ENCODE assay signal across 8 cellular contexts in the genomic region with DNA sequence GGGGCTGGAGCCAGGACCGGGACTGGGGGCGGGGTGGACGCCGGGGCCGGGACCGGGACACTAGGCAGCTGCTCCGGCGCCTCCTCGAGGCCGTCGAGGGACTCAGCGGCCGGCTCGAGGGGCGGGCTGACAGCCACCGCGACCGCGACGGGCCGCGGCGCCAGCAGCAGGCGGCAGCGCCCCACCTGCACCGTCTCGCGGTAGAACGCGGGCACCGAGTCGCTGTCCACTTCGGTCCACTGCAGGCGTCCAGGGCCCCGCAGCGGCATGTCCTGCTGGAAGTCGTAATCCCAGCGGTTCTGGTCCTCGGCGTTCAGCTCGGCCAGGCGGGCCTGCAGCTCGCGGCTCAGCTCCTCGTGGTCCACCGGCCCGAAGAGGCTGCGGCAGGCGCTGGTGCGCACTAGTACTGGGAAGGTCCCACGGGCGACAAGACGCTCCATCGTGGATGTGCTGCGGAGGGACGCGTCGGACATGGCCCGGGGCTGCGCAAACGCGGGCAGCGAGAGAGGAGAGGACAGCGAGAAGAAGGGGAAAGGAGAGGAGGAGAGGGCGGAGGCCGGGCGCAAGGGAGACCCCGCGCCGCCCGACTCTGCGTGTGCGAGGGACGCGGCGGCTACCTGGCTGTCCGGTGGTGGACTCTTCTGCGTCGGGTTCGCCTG. TPM values are rescaled to one million over a fixed set of nuclear protein-coding genes. Genes with fewer than 3 reads are reported as not detected.
DNase-seq lines count a peak whose midpoint lies in the region; ATAC-seq and TF ChIP-seq lines count a peak whose summit lies in the region.

No MANE protein-coding gene starts in this region.

- intact Hi-C loops in activated B cell treated with CpG ODN at 0.5 μM for 24 hours (cut with micrococcal nuclease) = loop anchor here (1.0 to 10.0 kb wide), 5 partner anchors 93 to 690 kb away; partner anchors contain the start of genes CARS1, TRPM5 and TSSC4
- intact Hi-C loops in naive thymus-derived CD4-positive, alpha-beta T cell (cut with micrococcal nuclease) = loop anchor here (1.0 to 10.0 kb wide), 13 partner anchors 17 to 583 kb away; partner anchors contain the start of genes NAP1L4 (in 2 of the 2), C11orf21 (in 1 of the 2), CARS1 (in 1 of the 2) and CD81 (in 1 of the 2)

- peaks cover 9% of the 10 kb centered on the region for H3K27me3 Mint-ChIP-seq in activated B cell treated with CpG ODN at 0.5 μM for 24 hours
- H3K27me3 Mint-ChIP-seq in naive thymus-derived CD4-positive, alpha-beta T cell = peaks cover 0 to 47% (median 0%) of the 10 kb centered on the region in 5 donors

- H3K4me3 ChIP-seq in HUES6 (ENCODE audit: low read depth, low read length) (peak overlapping the region; percentile 68), fibroblast of mammary gland (ENCODE audit: control insufficient read depth, low read depth, low read length) (peak overlapping the region; percentile 34)
- H3K4me3 ChIP-seq in naive thymus-derived CD4-positive, alpha-beta T cell (ENCODE audit: low read length) = peak overlapping the region; percentile 75

- H3K27ac Mint-ChIP-seq in activated B cell treated with CpG ODN at 0.5 μM for 24 hours = no peak overlapping the region
- peak overlapping the region in 6 of 9 donors; percentile 26 to 93 (median 70) for H3K27ac Mint-ChIP-seq in naive thymus-derived CD4-positive, alpha-beta T cell

- POLR2A ChIA-PET in activated B cell treated with CpG ODN at 0.5 μM for 24 hours (lab: Charles Lee) = interaction anchor here (0.9 to 1.6 kb wide), 2 partner anchors 17 to 351 kb away, joined by 3 to 7 read pairs; a partner anchor contains a TSS
- POLR2A ChIA-PET in naive thymus-derived CD4-positive, alpha-beta T cell (lab: Charles Lee) = interaction anchor here (1.3 kb wide), 1 partner anchor 353 kb away, joined by 5 read pairs; no protein-coding TSS in a partner anchor

- DNase-seq in DMS153 treated with DMSO at 0.1 percent for 48 hours (lab: John Stamatoyannopoulos, UW; ENCODE audit: unreplicated experiment) (peak; percentile 33), DMS153 (lab: John Stamatoyannopoulos, UW) (no peak), activated B cell treated with CpG ODN at 0.5 μM for 24 hours (peak; percentile 50), fibroblast of mammary gland (ENCODE audit: low read depth) (peak; percentile 16)
- DNase-seq in naive thymus-derived CD4-positive, alpha-beta T cell = peak in 3 of 9 donors; percentile 24 to 53 (median 27)

- H3K4me1 ChIP-seq in HUES6 (ENCODE audit: control insufficient read depth, insufficient read depth, low read length) = peaks cover 26% of the 10 kb centered on the region
- peaks cover 1 to 5% of the 10 kb centered on the region in 2 donors for H3K4me1 ChIP-seq in naive thymus-derived CD4-positive, alpha-beta T cell (ENCODE audit: control insufficient read depth in 2 of 2, insufficient read depth in 2 of 2, low read length in 2 of 2)

- peak overlapping the region; percentile 90 for H3K4me3 Mint-ChIP-seq in activated B cell treated with CpG ODN at 0.5 μM for 24 hours
- H3K4me3 Mint-ChIP-seq in naive thymus-derived CD4-positive, alpha-beta T cell = peak overlapping the region; percentile 85 to 96 (median 92)

- no peaks in the 10 kb centered on the region for H3K9me3 Mint-ChIP-seq in activated B cell treated with CpG ODN at 0.5 μM for 24 hours
- H3K9me3 Mint-ChIP-seq in naive thymus-derived CD4-positive, alpha-beta T cell = peaks cover 0 to 1% (median 0%) of the 10 kb centered on the region in 11 donors

- H3K9me3 ChIP-seq in HUES6 (ENCODE audit: control insufficient read depth, insufficient read depth, low read depth, low read length) = no peaks in the 10 kb centered on the region
- H3K9me3 ChIP-seq in naive thymus-derived CD4-positive, alpha-beta T cell (ENCODE audit: control insufficient read depth in 2 of 3, low read length in 3 of 3) = no peaks in the 10 kb centered on the region

- CTCF ChIA-PET in activated B cell treated with CpG ODN at 0.5 μM for 24 hours (lab: Charles Lee) = interaction anchor here (11.9 kb wide), 1 partner anchor 353 kb away, joined by 334 read pairs; no protein-coding TSS in a partner anchor
- CTCF ChIA-PET in naive thymus-derived CD4-positive, alpha-beta T cell (lab: Charles Lee) = interaction anchor here (1.2 to 9.4 kb wide), 2 partner anchors 9 to 352 kb away, joined by 3 to 197 read pairs; no protein-coding TSS in a partner anchor

- ATAC-seq in activated B cell treated with CpG ODN at 0.5 μM for 24 hours (ENCODE audit: low read depth) (peak; percentile 3), GM21576 (IDR thresholded peaks at IDR 0.05; ENCODE audit: unreplicated experiment) (no peak), GM21619 (IDR thresholded peaks at IDR 0.05; ENCODE audit: unreplicated experiment) (no peak)
- ATAC-seq in naive thymus-derived CD4-positive, alpha-beta T cell = peak; percentile 3

- H3K4me1 Mint-ChIP-seq in activated B cell treated with CpG ODN at 0.5 μM for 24 hours = peaks cover 9% of the 10 kb centered on the region
- peaks cover 0 to 29% (median 22%) of the 10 kb centered on the region in 7 donors for H3K4me1 Mint-ChIP-seq in naive thymus-derived CD4-positive, alpha-beta T cell

- no peak overlapping the region for H3K27ac ChIP-seq in HUES6 (ENCODE audit: low read depth, low read length)
- H3K27ac ChIP-seq in naive thymus-derived CD4-positive, alpha-beta T cell (ENCODE audit: low read depth, low read length) = peak overlapping the region; percentile 68

- H3K27me3 ChIP-seq in HUES6 (ENCODE audit: control insufficient read depth, insufficient read depth, low read length) = peaks cover 68% of the 10 kb centered on the region
- no peaks in the 10 kb centered on the region for H3K27me3 ChIP-seq in naive thymus-derived CD4-positive, alpha-beta T cell (ENCODE audit: control insufficient read depth in 2 of 2, insufficient read depth in 2 of 2, low read length in 2 of 2)

- no peaks in the 10 kb centered on the region for H3K36me3 ChIP-seq in HUES6 (ENCODE audit: control insufficient read depth, insufficient read depth, low read length)
- H3K36me3 ChIP-seq in naive thymus-derived CD4-positive, alpha-beta T cell (ENCODE audit: control insufficient read depth in 2 of 3, insufficient read depth in 3 of 3, low read length in 3 of 3) = peaks cover 0 to 5% (median 0%) of the 10 kb centered on the region in 3 experiments

- TF ChIP-seq CTCF in activated B cell treated with CpG ODN at 0.5 μM for 24 hours (IDR thresholded peaks at IDR 0.05) (no peak), fibroblast of mammary gland (conservative IDR thresholded peaks at IDR 0.05; ENCODE audit: control insufficient read depth, insufficient read depth, low read depth, low read length) (no peak)

- H3K36me3 Mint-ChIP-seq in activated B cell treated with CpG ODN at 0.5 μM for 24 hours (ENCODE audit: low read depth) = no peaks in the 10 kb centered on the region
- H3K36me3 Mint-ChIP-seq in naive thymus-derived CD4-positive, alpha-beta T cell = no peaks in the 10 kb centered on the region

- peak overlapping the region; percentile 52 for H3K9ac ChIP-seq in HUES6 (ENCODE audit: low read length)

RNA-seq across cellular contexts. Expression of gene CDKN1C, which starts 0.4 kb away (rescaled TPM):
- 1.1 and 1.4 TPM in 2 replicates for total RNA-seq in activated B cell treated with CpG ODN at 0.5 μM for 24 hours
- total RNA-seq in naive thymus-derived CD4-positive, alpha-beta T cell = 10 to 100 TPM in 1 of 5 experiments, 1 to 10 TPM in 3, under 1 TPM in 1; 0.53 to 36.0 (median 6.0) TPM
- under 1 TPM; 0.35 to 0.94 TPM for polyA plus RNA-seq in naive thymus-derived CD4-positive, alpha-beta T cell

RNA-seq across cellular contexts. Expression of gene PHLDA2, which starts 44.1 kb away (rescaled TPM):
- 0.42 and 0.54 TPM in 2 replicates for total RNA-seq in activated B cell treated with CpG ODN at 0.5 μM for 24 hours
- total RNA-seq in naive thymus-derived CD4-positive, alpha-beta T cell = 1 to 10 TPM in 3 of 5 experiments, not detected in 2; 2.5 to 7.9 (median 4.5) TPM
- not detected for polyA plus RNA-seq in naive thymus-derived CD4-positive, alpha-beta T cell

Comparison
In these comparisons a context has a peak if more than half of its experiments do, and no peak if none do; other contexts are left out.
1. ATAC-seq: peak in activated B cell treated with CpG ODN at 0.5 μM for 24 hours (single experiment) and naive thymus-derived CD4-positive, alpha-beta T cell (single experiment); none in GM21576 (single experiment) and GM21619 (single experiment).
2. Peak in every context shown above with its lines, with median percentiles within 50 percentile points of each other: H3K4me3 ChIP-seq.